Comparison of ENCODE assay signal across 1 cellular context in genomic region chr10:67780206-67780621, GRCh38. TPM values are rescaled to one million over a fixed set of nuclear protein-coding genes. Genes with fewer than 3 reads are reported as not detected.
"Had no signal": no experiment of that assay in that cellular context is flagged by ENCODE, and none has a peak within 500 bp of the region (broad histone marks: within the 10 kb centered on the region; RNA-seq: fewer than 3 reads in every experiment).

No MANE protein-coding gene starts in this region.

RNA-seq across cellular contexts. Expression of gene DNAJC12, which starts 57.8 kb away (rescaled TPM):
- total RNA-seq: bronchial epithelial cell had no signal
